In the genomic region with DNA sequence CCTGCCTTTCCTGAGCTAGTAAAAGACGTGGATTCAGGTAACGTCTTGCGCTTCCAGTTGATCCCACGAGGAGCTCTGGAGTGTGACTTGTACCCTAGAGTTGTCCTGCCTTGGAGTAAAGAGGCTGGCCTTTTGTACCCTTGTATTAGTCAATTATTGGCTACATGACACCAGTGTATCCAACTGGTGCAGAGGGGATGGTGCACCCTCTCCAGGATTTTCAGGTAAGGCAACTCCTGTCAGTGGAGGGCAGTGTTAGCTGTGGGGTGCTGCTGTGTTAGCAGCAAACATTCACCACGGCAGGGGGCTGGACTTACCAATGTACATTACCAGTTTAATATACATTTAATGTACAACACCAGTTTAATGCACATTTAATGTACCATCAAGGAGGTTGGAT, we compare ENCODE assay signal across 17 cellular contexts.
DNase-seq lines count a peak whose midpoint lies in the region; TF ChIP-seq lines count a peak whose summit lies in the region.
"Had no signal": no experiment of that assay in that cellular context is flagged by ENCODE, and none has a peak within 500 bp of the region (broad histone marks: within the 10 kb centered on the region; RNA-seq: fewer than 3 reads in every experiment).

No MANE protein-coding gene starts in this region.

- no peaks in the 10 kb centered on the region for H3K9me3 ChIP-seq in trophoblast cell (ENCODE audit: insufficient read depth, low read depth, low read length)

- no peak overlapping the region for H4K12ac ChIP-seq in trophoblast cell (ENCODE audit: low read depth, low read length)

- H2BK12ac ChIP-seq in trophoblast cell (ENCODE audit: low read length) = no peak overlapping the region

- H2AK5ac ChIP-seq in trophoblast cell (ENCODE audit: low read length) = no peak overlapping the region

- no peak overlapping the region for H2AFZ ChIP-seq in trophoblast cell (ENCODE audit: insufficient read depth, low read length, poor library complexity)
- H2AFZ ChIP-seq: parathyroid adenoma had no signal

- no peaks in the 10 kb centered on the region for H3K79me2 ChIP-seq in trophoblast cell (ENCODE audit: control insufficient read depth, insufficient read depth, low read length, poor library complexity)
- H3K79me2 ChIP-seq: parathyroid adenoma had no signal

- peaks cover 35% of the 10 kb centered on the region for H3K4me1 Mint-ChIP-seq in neural crest cell
- H3K4me1 Mint-ChIP-seq: immature natural killer cell had no signal

- no peaks in the 10 kb centered on the region for H3K36me3 ChIP-seq in trophoblast cell (ENCODE audit: control insufficient read depth in 1 of 2, insufficient read depth in 2 of 2, low read length in 2 of 2)

- no peak overlapping the region for H2BK120ac ChIP-seq in trophoblast cell (ENCODE audit: insufficient read depth, low read length, poor library complexity)

- H3K23ac ChIP-seq in trophoblast cell (ENCODE audit: low read length) = no peak overlapping the region

- no peaks in the 10 kb centered on the region for H3K27me3 ChIP-seq in trophoblast cell (ENCODE audit: insufficient read depth, low read length)

- no peak overlapping the region for H4K8ac ChIP-seq in trophoblast cell (ENCODE audit: low read depth, low read length)

- H2BK5ac ChIP-seq in trophoblast cell (ENCODE audit: low read depth, low read length, poor library complexity) = no peak overlapping the region

- no peak overlapping the region for H3K4me3 Mint-ChIP-seq in neural crest cell
- H3K4me3 Mint-ChIP-seq: activated CD4-positive, alpha-beta T cell treated with anti-CD3 and anti-CD28 coated beads, Interleukin-2, amount 10 ng/mL, durations not matched to agents 24 days and 14 days; activated T-helper 1 cell treated with anti-CD3 and anti-CD28 coated beads, Interleukin-12 subunit alpha, Interleukin-12 subunit beta, Interleukin-2, Interleukin-4 antibody, amounts not matched to agents 30 ng/mL and 10 ng/mL and 1 ng/mL, durations not matched to agents 14 hours and 24 hours and 36 hours; immature natural killer cell had no signal

- H3K4ac ChIP-seq in trophoblast cell (ENCODE audit: low read depth, low read length) = no peak overlapping the region

- H4K91ac ChIP-seq in trophoblast cell (ENCODE audit: low read depth, low read length) = no peak overlapping the region

- H3K9me3 Mint-ChIP-seq in neural crest cell = no peaks in the 10 kb centered on the region
- H3K9me3 Mint-ChIP-seq: activated CD4-positive, alpha-beta T cell treated with anti-CD3 and anti-CD28 coated beads, Interleukin-2, amount 10 ng/mL, durations not matched to agents 24 days and 14 days; activated T-helper 1 cell treated with anti-CD3 and anti-CD28 coated beads, Interleukin-12 subunit alpha, Interleukin-12 subunit beta, Interleukin-2, Interleukin-4 antibody, amounts not matched to agents 30 ng/mL and 10 ng/mL and 1 ng/mL, durations not matched to agents 14 hours and 24 hours and 36 hours; immature natural killer cell had no signal

- H3K4me3 ChIP-seq in coronary artery = no peak overlapping the region
- no peak overlapping the region for H3K4me3 ChIP-seq in trophoblast cell (ENCODE audit: low read depth, low read length)

- H3K79me1 ChIP-seq in trophoblast cell (ENCODE audit: low read length) = peaks cover 11% of the 10 kb centered on the region

- TF ChIP-seq CTCF in coronary artery (IDR thresholded peaks at IDR 0.05) (no peak), neural crest cell (conservative IDR thresholded peaks at IDR 0.05) (peak; percentile 14)

- H3K18ac ChIP-seq in trophoblast cell (ENCODE audit: low read length) = no peak overlapping the region

- no peak overlapping the region for H3K14ac ChIP-seq in trophoblast cell (ENCODE audit: low read length)

- no peak overlapping the region for H3K27ac Mint-ChIP-seq in neural crest cell (ENCODE audit: unreplicated experiment)
- H3K27ac Mint-ChIP-seq: activated CD4-positive, alpha-beta T cell treated with anti-CD3 and anti-CD28 coated beads, Interleukin-2, amount 10 ng/mL, durations not matched to agents 24 days and 14 days; activated T-helper 1 cell treated with anti-CD3 and anti-CD28 coated beads, Interleukin-12 subunit alpha, Interleukin-12 subunit beta, Interleukin-2, Interleukin-4 antibody, amounts not matched to agents 30 ng/mL and 10 ng/mL and 1 ng/mL, durations not matched to agents 14 hours and 24 hours and 36 hours had no signal

- peak; percentile 24 to 65 for DNase-seq in NCI-H2081 (lab: John Stamatoyannopoulos, UW)
- DNase-seq in NCI-H2081 treated with DMSO at 0.1 percent for 48 hours (lab: John Stamatoyannopoulos, UW) = no peak
- peak; percentile 44 for DNase-seq in NCI-H345 (lab: John Stamatoyannopoulos, UW)
- peak; percentile 19 for DNase-seq in coronary artery (ENCODE audit: low spot score)
- DNase-seq in neural crest cell (ENCODE audit: low read depth, low spot score) = no peak
- DNase-seq in activated CD4-positive, alpha-beta T cell treated with anti-CD3 and anti-CD28 coated beads, Interleukin-2, amount 50 U/mL, for 48 hours = no peak
- no peak for DNase-seq in trophoblast cell
- DNase-seq in activated effector memory CD4-positive, alpha-beta T cell treated with anti-CD3 and anti-CD28 coated beads, Interleukin-2, amount 50 U/mL, for 16 hours = no peak
- DNase-seq: activated CD4-positive, alpha-beta T cell treated with anti-CD3 and anti-CD28 coated beads, Interleukin-2, amount 10 ng/mL, durations not matched to agents 24 days and 14 days; aorta; immature natural killer cell; MM.1S; NCI-H446; SHP77; stimulated activated CD4-positive, alpha-beta T cell treated with anti-CD3 and anti-CD28 coated beads, Interleukin-12 subunit alpha, Interleukin-12 subunit beta, amount 100 ng/mL, for 4 hours had no signal

- H3K27ac ChIP-seq in coronary artery (no peak overlapping the region), trophoblast cell (ENCODE audit: low read depth, low read length) (no peak overlapping the region)
- H3K27ac ChIP-seq: parathyroid adenoma had no signal

- H3K27me3 Mint-ChIP-seq in neural crest cell (ENCODE audit: low read depth) = no peaks in the 10 kb centered on the region

- peaks cover 9 to 23% of the 10 kb centered on the region in 2 experiments for H3K4me1 ChIP-seq in trophoblast cell (ENCODE audit: control insufficient read depth in 1 of 2, insufficient read depth in 2 of 2, low read length in 2 of 2)
- H3K4me1 ChIP-seq: parathyroid adenoma had no signal

- H3K9ac ChIP-seq in trophoblast cell (ENCODE audit: low read length) = no peak overlapping the region
- H3K9ac ChIP-seq: parathyroid adenoma had no signal

- no peaks in the 10 kb centered on the region for H3K36me3 Mint-ChIP-seq in neural crest cell (ENCODE audit: low read depth)

- WGBS in trophoblast cell (ENCODE audit: extremely low coverage, insufficient coverage, insufficient read length) = no CpG with 5 or more reads among the region's 5 CpGs

- no peak overlapping the region for H3K4me2 ChIP-seq in trophoblast cell (ENCODE audit: low read length)

Comparison
In these comparisons a context has a peak if more than half of its experiments do, and no peak if none do; other contexts are left out.
1. DNase-seq: peak in NCI-H2081 (2 of 2), NCI-H345 (single experiment) and coronary artery (single experiment); none in NCI-H2081 treated with DMSO at 0.1 percent for 48 hours (single experiment), neural crest cell (single experiment), activated CD4-positive, alpha-beta T cell treated with anti-CD3 and anti-CD28 coated beads, Interleukin-2, amount 50 U/mL, for 48 hours (0 of 2), trophoblast cell (0 of 2) and activated effector memory CD4-positive, alpha-beta T cell treated with anti-CD3 and anti-CD28 coated beads, Interleukin-2, amount 50 U/mL, for 16 hours (single experiment).